ENCODE assay signal across 9 cellular contexts in the genomic region with DNA sequence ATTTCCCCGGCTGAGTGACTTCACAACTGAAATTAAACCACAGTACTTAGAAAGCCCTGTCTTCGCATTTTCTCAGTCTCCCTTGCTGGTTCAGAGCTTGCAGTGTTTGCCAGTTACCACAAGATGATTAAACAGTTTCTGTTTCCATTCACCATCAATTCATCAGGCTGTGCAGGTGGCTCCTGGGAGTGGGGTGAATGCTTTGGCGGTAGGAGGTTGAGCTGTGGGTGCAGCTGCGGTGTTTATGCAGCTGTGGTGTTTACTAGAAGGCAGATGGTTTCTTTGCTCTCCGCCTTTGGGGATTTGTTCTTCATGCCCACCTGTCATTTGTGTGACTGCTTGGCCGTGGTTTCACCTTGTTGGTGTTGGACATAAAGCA. TPM values are rescaled to one million over a fixed set of nuclear protein-coding genes. Genes with fewer than 3 reads are reported as not detected.
DNase-seq lines count a peak whose midpoint lies in the region; ATAC-seq, FAIRE-seq and TF ChIP-seq lines count a peak whose summit lies in the region.
"Had no signal": no experiment of that assay in that cellular context is flagged by ENCODE, and none has a peak within 500 bp of the region (broad histone marks: within the 10 kb centered on the region; RNA-seq: fewer than 3 reads in every experiment).

No MANE protein-coding gene starts in this region.

- no peak for FAIRE-seq in H54 (lab: Jason Lieb, UNC)

- H3K27me3 ChIP-seq in heart right ventricle, result peaks cover 0 to 32% (median 21%) of the 10 kb centered on the region in 7 donors

- intact Hi-C loops in left colon (cut with DNase I, micrococcal nuclease) (no loop called here), heart right ventricle (cut with DNase I) (no loop called here)

- no peaks in the 10 kb centered on the region for H3K36me3 ChIP-seq in heart right ventricle

- no peak overlapping the region for H3K27ac ChIP-seq in heart right ventricle

- WGBS in heart right ventricle, 2 donors, result 61 to 65% methylated on average over 6 of the region's 6 CpGs

- H3K4me3 ChIP-seq in GM12875 (ENCODE audit: low read depth, low read length), result no peak overlapping the region
- no peak overlapping the region for H3K4me3 ChIP-seq in NB4 (ENCODE audit: low read depth, low read length)
- no peak overlapping the region for H3K4me3 ChIP-seq in heart right ventricle
- H3K4me3 ChIP-seq: lung had no signal

- H3K9me3 ChIP-seq in heart right ventricle, result no peaks in the 10 kb centered on the region

- DNase-seq in NB4 (ENCODE audit: low read depth), result peak; percentile 10
- DNase-seq in activated CD4-positive, alpha-beta T cell treated with anti-CD3 and anti-CD28 coated beads for 1 hour, result peak; percentile 15
- peak; percentile 23 to 39 for DNase-seq in left colon
- no peak for DNase-seq in H54 (ENCODE audit: insufficient read length, low spot score)
- no peak for DNase-seq in dedifferentiated amniotic fluid mesenchymal stem cell (ENCODE audit: extremely low spot score)
- DNase-seq in heart right ventricle, result no peak

- TF ChIP-seq CTCF in GM12875 (IDR thresholded peaks at IDR 0.05; ENCODE audit: borderline replicate concordance, insufficient read depth, low read depth, low read length), result 0 out of 2 replicates have a peak, but pooled peaks have one; percentile 11
- no peak for TF ChIP-seq CTCF in NB4 (IDR thresholded peaks at IDR 0.05; ENCODE audit: low read depth, low read length)
- no peak for TF ChIP-seq CTCF in heart right ventricle (IDR thresholded peaks at IDR 0.05)

- TF ChIP-seq POLR2A in NB4 (IDR thresholded peaks at IDR 0.05; ENCODE audit: extremely low read depth, insufficient read length), result no peak
- no peak for TF ChIP-seq POLR2A in H54 (IDR thresholded peaks at IDR 0.05; ENCODE audit: low read depth, low read length)

- ATAC-seq in GM21786 (IDR thresholded peaks at IDR 0.05; ENCODE audit: unreplicated experiment) (peak; percentile 97), left colon (peak; percentile 59), heart right ventricle (no peak)

- no peaks in the 10 kb centered on the region for H3K4me1 ChIP-seq in heart right ventricle

RNA-seq across cellular contexts. Expression of a gene that starts 16.1 kb away (rescaled TPM):
- total RNA-seq in left colon (under 1 TPM; 0.42 to 0.82 TPM), heart right ventricle (not detected)
- polyA plus RNA-seq in heart right ventricle, result not detected

Comparison
In these comparisons a context has a peak if more than half of its experiments do, and no peak if none do; other contexts are left out.
1. ATAC-seq: peak in GM21786 (single experiment) and left colon (single experiment); none in heart right ventricle (0 of 8).
2. DNase-seq: peak in NB4 (single experiment), activated CD4-positive, alpha-beta T cell treated with anti-CD3 and anti-CD28 coated beads for 1 hour (single experiment) and left colon (2 of 2); none in H54 (single experiment), dedifferentiated amniotic fluid mesenchymal stem cell (single experiment) and heart right ventricle (0 of 2).